Comparison of ENCODE assay signal across 1 cellular context in the genomic region with DNA sequence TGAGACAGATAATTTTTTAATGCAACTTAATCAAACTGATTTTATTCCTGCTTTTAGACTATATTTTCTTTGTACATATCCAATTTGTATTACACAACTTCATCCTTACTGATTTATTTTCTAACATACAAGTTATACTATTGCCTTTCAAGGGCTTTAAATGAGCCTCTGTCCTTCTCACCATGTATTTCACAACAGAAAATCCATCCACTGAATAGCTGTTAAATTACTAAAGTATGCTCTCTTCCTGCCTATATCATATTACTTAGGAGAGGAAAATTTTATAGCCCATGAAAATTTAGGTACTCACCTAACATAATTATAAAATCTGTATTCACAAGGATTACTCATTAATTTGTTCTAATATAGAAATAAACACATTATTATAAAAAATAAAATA.
TF ChIP-seq lines count a peak whose summit lies in the region.

No MANE protein-coding gene starts in this region.

TF ChIP-seq in GM23338, 12 proteins besides CTCF, POLR2A, EP300 and RAD21 (continued from another document):
- TF ChIP-seq, protein P1, sequence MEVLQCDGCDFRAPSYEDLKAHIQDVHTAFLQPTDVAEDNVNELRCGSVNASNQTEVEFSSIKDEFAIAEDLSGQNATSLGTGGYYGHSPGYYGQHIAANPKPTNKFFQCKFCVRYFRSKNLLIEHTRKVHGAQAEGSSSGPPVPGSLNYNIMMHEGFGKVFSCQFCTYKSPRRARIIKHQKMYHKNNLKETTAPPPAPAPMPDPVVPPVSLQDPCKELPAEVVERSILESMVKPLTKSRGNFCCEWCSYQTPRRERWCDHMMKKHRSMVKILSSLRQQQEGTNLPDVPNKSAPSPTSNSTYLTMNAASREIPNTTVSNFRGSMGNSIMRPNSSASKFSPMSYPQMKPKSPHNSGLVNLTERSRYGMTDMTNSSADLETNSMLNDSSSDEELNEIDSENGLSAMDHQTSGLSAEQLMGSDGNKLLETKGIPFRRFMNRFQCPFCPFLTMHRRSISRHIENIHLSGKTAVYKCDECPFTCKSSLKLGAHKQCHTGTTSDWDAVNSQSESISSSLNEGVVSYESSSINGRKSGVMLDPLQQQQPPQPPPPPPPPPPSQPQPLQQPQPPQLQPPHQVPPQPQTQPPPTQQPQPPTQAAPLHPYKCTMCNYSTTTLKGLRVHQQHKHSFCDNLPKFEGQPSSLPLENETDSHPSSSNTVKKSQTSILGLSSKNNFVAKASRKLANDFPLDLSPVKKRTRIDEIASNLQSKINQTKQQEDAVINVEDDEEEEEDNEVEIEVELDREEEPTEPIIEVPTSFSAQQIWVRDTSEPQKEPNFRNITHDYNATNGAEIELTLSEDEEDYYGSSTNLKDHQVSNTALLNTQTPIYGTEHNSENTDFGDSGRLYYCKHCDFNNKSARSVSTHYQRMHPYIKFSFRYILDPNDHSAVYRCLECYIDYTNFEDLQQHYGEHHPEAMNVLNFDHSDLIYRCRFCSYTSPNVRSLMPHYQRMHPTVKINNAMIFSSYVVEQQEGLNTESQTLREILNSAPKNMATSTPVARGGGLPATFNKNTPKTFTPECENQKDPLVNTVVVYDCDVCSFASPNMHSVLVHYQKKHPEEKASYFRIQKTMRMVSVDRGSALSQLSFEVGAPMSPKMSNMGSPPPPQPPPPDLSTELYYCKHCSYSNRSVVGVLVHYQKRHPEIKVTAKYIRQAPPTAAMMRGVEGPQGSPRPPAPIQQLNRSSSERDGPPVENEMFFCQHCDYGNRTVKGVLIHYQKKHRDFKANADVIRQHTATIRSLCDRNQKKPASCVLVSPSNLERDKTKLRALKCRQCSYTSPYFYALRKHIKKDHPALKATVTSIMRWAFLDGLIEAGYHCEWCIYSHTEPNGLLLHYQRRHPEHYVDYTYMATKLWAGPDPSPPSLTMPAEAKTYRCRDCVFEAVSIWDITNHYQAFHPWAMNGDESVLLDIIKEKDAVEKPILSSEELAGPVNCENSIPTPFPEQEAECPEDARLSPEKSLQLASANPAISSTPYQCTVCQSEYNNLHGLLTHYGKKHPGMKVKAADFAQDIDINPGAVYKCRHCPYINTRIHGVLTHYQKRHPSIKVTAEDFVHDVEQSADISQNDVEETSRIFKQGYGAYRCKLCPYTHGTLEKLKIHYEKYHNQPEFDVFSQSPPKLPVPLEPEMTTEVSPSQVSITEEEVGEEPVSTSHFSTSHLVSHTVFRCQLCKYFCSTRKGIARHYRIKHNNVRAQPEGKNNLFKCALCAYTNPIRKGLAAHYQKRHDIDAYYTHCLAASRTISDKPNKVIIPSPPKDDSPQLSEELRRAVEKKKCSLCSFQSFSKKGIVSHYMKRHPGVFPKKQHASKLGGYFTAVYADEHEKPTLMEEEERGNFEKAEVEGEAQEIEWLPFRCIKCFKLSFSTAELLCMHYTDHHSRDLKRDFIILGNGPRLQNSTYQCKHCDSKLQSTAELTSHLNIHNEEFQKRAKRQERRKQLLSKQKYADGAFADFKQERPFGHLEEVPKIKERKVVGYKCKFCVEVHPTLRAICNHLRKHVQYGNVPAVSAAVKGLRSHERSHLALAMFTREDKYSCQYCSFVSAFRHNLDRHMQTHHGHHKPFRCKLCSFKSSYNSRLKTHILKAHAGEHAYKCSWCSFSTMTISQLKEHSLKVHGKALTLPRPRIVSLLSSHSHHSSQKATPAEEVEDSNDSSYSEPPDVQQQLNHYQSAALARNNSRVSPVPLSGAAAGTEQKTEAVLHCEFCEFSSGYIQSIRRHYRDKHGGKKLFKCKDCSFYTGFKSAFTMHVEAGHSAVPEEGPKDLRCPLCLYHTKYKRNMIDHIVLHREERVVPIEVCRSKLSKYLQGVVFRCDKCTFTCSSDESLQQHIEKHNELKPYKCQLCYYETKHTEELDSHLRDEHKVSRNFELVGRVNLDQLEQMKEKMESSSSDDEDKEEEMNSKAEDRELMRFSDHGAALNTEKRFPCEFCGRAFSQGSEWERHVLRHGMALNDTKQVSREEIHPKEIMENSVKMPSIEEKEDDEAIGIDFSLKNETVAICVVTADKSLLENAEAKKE (CRISPR knock-in tag; IDR thresholded peaks at IDR 0.05) = no peak
- TF ChIP-seq ETS1 (IDR thresholded peaks at IDR 0.05) = no peak
- TF ChIP-seq POLR2AphosphoS5 (IDR thresholded peaks at IDR 0.05; ENCODE audit: low read depth) = no peak
- TF ChIP-seq EZH2phosphoT487 (IDR thresholded peaks at IDR 0.05; ENCODE audit: unreplicated experiment) = no peak
- TF ChIP-seq, protein P2, sequence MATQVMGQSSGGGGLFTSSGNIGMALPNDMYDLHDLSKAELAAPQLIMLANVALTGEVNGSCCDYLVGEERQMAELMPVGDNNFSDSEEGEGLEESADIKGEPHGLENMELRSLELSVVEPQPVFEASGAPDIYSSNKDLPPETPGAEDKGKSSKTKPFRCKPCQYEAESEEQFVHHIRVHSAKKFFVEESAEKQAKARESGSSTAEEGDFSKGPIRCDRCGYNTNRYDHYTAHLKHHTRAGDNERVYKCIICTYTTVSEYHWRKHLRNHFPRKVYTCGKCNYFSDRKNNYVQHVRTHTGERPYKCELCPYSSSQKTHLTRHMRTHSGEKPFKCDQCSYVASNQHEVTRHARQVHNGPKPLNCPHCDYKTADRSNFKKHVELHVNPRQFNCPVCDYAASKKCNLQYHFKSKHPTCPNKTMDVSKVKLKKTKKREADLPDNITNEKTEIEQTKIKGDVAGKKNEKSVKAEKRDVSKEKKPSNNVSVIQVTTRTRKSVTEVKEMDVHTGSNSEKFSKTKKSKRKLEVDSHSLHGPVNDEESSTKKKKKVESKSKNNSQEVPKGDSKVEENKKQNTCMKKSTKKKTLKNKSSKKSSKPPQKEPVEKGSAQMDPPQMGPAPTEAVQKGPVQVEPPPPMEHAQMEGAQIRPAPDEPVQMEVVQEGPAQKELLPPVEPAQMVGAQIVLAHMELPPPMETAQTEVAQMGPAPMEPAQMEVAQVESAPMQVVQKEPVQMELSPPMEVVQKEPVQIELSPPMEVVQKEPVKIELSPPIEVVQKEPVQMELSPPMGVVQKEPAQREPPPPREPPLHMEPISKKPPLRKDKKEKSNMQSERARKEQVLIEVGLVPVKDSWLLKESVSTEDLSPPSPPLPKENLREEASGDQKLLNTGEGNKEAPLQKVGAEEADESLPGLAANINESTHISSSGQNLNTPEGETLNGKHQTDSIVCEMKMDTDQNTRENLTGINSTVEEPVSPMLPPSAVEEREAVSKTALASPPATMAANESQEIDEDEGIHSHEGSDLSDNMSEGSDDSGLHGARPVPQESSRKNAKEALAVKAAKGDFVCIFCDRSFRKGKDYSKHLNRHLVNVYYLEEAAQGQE (IDR thresholded peaks at IDR 0.05; ENCODE audit: unreplicated experiment) = no peak
- TF ChIP-seq ZNF331 (CRISPR knock-in tag; IDR thresholded peaks at IDR 0.05; ENCODE audit: low read depth) = no peak
- TF ChIP-seq ZNF114 (CRISPR knock-in tag; IDR thresholded peaks at IDR 0.05) = no peak
- no peak for TF ChIP-seq CREB1 (CRISPR knock-in tag; IDR thresholded peaks at IDR 0.05; ENCODE audit: low read depth)
- no peak for TF ChIP-seq EZH2 (IDR thresholded peaks at IDR 0.05; ENCODE audit: low read depth, unreplicated experiment)
- TF ChIP-seq JUNB (IDR thresholded peaks at IDR 0.05; ENCODE audit: unreplicated experiment) = no peak
TF ChIP-seq in GM23338: peak in this region for 0.
